Comparison of ENCODE assay signal across 23 cellular contexts in the genomic region with DNA sequence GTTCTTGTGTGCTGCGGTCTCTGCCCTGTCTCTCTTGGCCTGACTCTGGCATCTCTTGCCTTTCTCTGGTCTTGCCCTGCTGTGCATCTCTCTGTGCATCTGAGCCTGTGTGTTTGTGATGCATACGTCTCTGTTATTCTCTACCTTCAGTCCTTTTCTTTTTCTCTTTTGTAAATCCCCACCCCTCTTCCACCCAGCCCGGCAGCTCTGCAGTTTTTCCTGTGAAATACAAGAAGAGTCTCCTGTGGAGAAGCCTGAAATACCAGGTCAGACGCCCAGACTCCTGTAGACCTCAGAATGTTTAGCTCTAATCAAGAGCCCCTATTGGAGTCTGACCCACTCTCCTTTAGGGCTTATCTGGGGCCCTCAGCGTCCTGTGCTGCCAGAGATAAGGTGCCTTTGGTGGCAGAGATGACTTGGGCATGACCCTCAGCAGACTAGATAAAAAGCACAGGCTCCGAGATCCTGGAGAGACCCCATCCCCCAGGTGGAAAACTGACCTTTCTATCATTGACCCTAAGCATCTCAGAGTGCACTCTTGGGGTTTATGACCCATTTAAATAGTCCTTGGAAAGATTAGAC.
"Had no signal": no experiment of that assay in that cellular context is flagged by ENCODE, and none has a peak within 500 bp of the region (broad histone marks: within the 10 kb centered on the region; RNA-seq: fewer than 3 reads in every experiment).

No MANE protein-coding gene starts in this region.

- H3K27me3 Mint-ChIP-seq: activated CD4-positive, alpha-beta memory T cell treated with anti-CD3 and anti-CD28 coated beads, Interleukin-2, amount 10 ng/mL, durations not matched to agents 7 days and 5 days; stimulated activated memory B cell treated with anti-CD40 and anti-IgM and Interleukin-4, amounts not matched to agents 10 μg/mL and 1 μg/mL and 100 μg/mL, for 72 hours had no signal

- H3K4me3 Mint-ChIP-seq: activated CD4-positive, alpha-beta memory T cell treated with anti-CD3 and anti-CD28 coated beads, Interleukin-2, amount 10 ng/mL, durations not matched to agents 7 days and 5 days; activated naive CD8-positive, alpha-beta T cell treated with anti-CD3 and anti-CD28 coated beads, Interleukin-2, amount 50 U/mL, for 24 hours; activated T-helper 1 cell treated with anti-CD3 and anti-CD28 coated beads, Interleukin-12 subunit alpha, Interleukin-12 subunit beta, Interleukin-2, Interleukin-4 antibody, amounts not matched to agents 30 ng/mL and 10 ng/mL and 1 ng/mL, durations not matched to agents 14 hours and 24 hours and 36 hours; memory B cell; nephron progenitor cell; stimulated activated memory B cell treated with anti-CD40 and anti-IgM and Interleukin-4, amounts not matched to agents 10 μg/mL and 1 μg/mL and 100 μg/mL, for 72 hours; T-cell; T-helper 2 cell treated with Interferon-gamma antibody and Interleukin-4, amounts not matched to agents 5 μg/mL and 100 μg/mL, for 36 hours had no signal

- H3K27ac Mint-ChIP-seq: activated CD4-positive, alpha-beta memory T cell treated with anti-CD3 and anti-CD28 coated beads, Interleukin-2, amount 10 ng/mL, durations not matched to agents 7 days and 5 days; activated naive CD8-positive, alpha-beta T cell treated with anti-CD3 and anti-CD28 coated beads, Interleukin-2, amount 50 U/mL, for 24 hours; activated T-helper 1 cell treated with anti-CD3 and anti-CD28 coated beads, Interleukin-12 subunit alpha, Interleukin-12 subunit beta, Interleukin-2, Interleukin-4 antibody, amounts not matched to agents 30 ng/mL and 10 ng/mL and 1 ng/mL, durations not matched to agents 14 hours and 24 hours and 36 hours; memory B cell; nephron progenitor cell; stimulated activated memory B cell treated with anti-CD40 and anti-IgM and Interleukin-4, amounts not matched to agents 10 μg/mL and 1 μg/mL and 100 μg/mL, for 72 hours; T-cell; T-helper 2 cell treated with Interferon-gamma antibody and Interleukin-4, amounts not matched to agents 5 μg/mL and 100 μg/mL, for 36 hours had no signal

- H3K4me3 ChIP-seq: hepatocyte, sigmoid colon, smooth muscle cell, uterus had no signal

- H3K4me1 ChIP-seq: foreskin keratinocyte, sigmoid colon, uterus had no signal

- H3K9me3 Mint-ChIP-seq: activated CD4-positive, alpha-beta memory T cell treated with anti-CD3 and anti-CD28 coated beads, Interleukin-2, amount 10 ng/mL, durations not matched to agents 7 days and 5 days; nephron progenitor cell; T-helper 2 cell treated with Interferon-gamma antibody and Interleukin-4, amounts not matched to agents 5 μg/mL and 100 μg/mL, for 36 hours had no signal

- H3K36me3 ChIP-seq: sigmoid colon, uterus had no signal

- ATAC-seq: activated naive CD8-positive, alpha-beta T cell treated with anti-CD3 and anti-CD28 coated beads, Interleukin-2, amount 50 U/mL, for 24 hours; foreskin keratinocyte; left cardiac atrium; stimulated activated memory B cell treated with anti-CD40 and anti-IgM and Interleukin-4, amounts not matched to agents 10 μg/mL and 1 μg/mL and 100 μg/mL, for 72 hours; T-cell had no signal

- DNase-seq: activated CD4-positive, alpha-beta memory T cell treated with anti-CD3 and anti-CD28 coated beads, Interleukin-2, amount 10 ng/mL, durations not matched to agents 7 days and 5 days; activated CD4-positive, alpha-beta T cell treated with anti-CD3 and anti-CD28 coated beads for 48 hours; activated CD4-positive, CD25-positive, alpha-beta regulatory T cell; activated gamma-delta T cell; activated naive CD4-positive, alpha-beta T cell treated with anti-CD3 and anti-CD28 coated beads, Interleukin-2, amount 50 U/mL, for 16 hours; activated naive CD8-positive, alpha-beta T cell treated with anti-CD3 and anti-CD28 coated beads, Interleukin-2, amount 50 U/mL, for 24 hours; foreskin keratinocyte; glutamatergic neuron; islet precursor cell; left cardiac atrium; nephron progenitor cell; nucleus accumbens; sigmoid colon; stimulated activated CD4-positive, alpha-beta T cell treated with anti-CD3 and anti-CD28 coated beads, Interleukin-15, amount 100 ng/mL, for 24 hours; T-cell; trophoblast cell; uterus had no signal

- H3K36me3 Mint-ChIP-seq: memory B cell; stimulated activated memory B cell treated with anti-CD40 and anti-IgM and Interleukin-4, amounts not matched to agents 10 μg/mL and 1 μg/mL and 100 μg/mL, for 72 hours; T-cell had no signal

- H3K4me1 Mint-ChIP-seq: activated CD4-positive, alpha-beta memory T cell treated with anti-CD3 and anti-CD28 coated beads, Interleukin-2, amount 10 ng/mL, durations not matched to agents 7 days and 5 days; activated naive CD8-positive, alpha-beta T cell treated with anti-CD3 and anti-CD28 coated beads, Interleukin-2, amount 50 U/mL, for 24 hours; memory B cell; nephron progenitor cell; stimulated activated memory B cell treated with anti-CD40 and anti-IgM and Interleukin-4, amounts not matched to agents 10 μg/mL and 1 μg/mL and 100 μg/mL, for 72 hours; T-cell had no signal

- H3K27me3 ChIP-seq: foreskin keratinocyte, hepatocyte, sigmoid colon, uterus had no signal

- H3K27ac ChIP-seq: foreskin keratinocyte, hepatocyte, sigmoid colon, uterus had no signal

- H3K9me3 ChIP-seq: sigmoid colon, uterus had no signal
